1 cellular context compared by ENCODE assay signal in genomic region chr14:68249534-68250517, GRCh38.
TF ChIP-seq lines count a peak whose summit lies in the region.

No MANE protein-coding gene starts in this region.

TF ChIP-seq in WTC11, 78 proteins besides CTCF, POLR2A, EP300 and RAD21 (continued from another document):
- TF ChIP-seq MLX (CRISPR knock-in tag; IDR thresholded peaks at IDR 0.05), result no peak
- no peak for TF ChIP-seq ZNF121 (CRISPR knock-in tag; IDR thresholded peaks at IDR 0.05)
- TF ChIP-seq MXD4 (CRISPR knock-in tag; IDR thresholded peaks at IDR 0.05; ENCODE audit: borderline replicate concordance), result no peak
- TF ChIP-seq SMAD4 (CRISPR knock-in tag; IDR thresholded peaks at IDR 0.05), result no peak
- no peak for TF ChIP-seq ATF2 (CRISPR knock-in tag; IDR thresholded peaks at IDR 0.05; ENCODE audit: borderline replicate concordance, low read depth)
- no peak for TF ChIP-seq MAX (CRISPR knock-in tag; IDR thresholded peaks at IDR 0.05)
- TF ChIP-seq HMGA2 (CRISPR knock-in tag; IDR thresholded peaks at IDR 0.05), result no peak
